ENCODE assay signal across 1 cellular context in genomic region chr3:106208979-106209378, GRCh38.
TF ChIP-seq lines count a peak whose summit lies in the region.

No MANE protein-coding gene starts in this region.

TF ChIP-seq in K562, 482 proteins besides CTCF, POLR2A, EP300 and RAD21 (continued from another document):
- TF ChIP-seq ZNF318 (IDR thresholded peaks at IDR 0.05; ENCODE audit: borderline replicate concordance in 1 of 2, low read depth in 1 of 2) (no peak), MEIS2 (IDR thresholded peaks at IDR 0.05; ENCODE audit: partially characterized antibody) (no peak)
